Comparison of ENCODE assay signal across 8 cellular contexts in the genomic region with DNA sequence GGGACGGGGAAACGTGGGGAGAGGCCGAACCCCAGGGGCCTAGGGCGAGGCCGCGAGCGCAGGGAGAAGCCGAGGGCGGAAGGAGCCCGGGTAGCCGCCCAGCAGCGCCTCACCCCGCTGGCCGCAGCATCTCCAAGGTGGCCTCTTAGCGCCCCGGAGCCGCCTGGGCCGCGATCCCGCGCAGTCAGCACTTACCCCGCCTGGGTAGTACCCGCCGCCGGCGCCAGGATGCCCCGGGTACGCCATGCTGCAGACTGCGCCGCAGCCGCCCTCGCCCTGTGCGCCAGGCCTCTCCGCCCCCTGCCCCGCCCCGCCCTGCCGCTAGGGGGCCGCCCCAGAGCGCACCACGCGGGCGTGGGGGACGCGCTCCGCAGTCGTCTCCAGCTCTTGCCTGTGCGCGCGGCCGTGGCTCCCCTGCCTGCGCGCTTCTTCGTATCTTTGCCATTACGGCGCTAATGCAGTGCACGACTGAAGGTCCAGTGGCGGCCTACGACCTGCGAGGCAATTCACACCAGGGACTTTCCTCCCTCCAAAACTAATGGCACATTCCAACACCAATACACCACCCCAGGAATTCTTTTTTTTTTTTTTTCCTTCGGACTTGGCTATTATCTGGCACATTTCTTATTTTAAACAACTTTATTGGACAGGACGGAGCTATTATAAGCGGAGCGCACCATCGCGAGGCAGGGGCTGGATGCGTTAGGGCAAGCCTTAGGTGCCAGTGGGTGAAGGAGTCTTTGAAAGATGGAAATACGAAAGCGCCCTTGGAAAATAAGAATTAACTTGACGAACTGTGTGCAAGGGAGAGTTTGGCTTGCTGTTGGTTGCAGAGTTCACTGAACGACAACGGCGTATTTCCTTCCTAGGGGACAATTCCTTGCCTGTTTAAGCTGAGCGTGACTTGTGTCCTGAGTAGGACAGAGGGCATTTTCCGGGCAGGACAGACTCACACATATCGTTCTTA. TPM values are rescaled to one million over a fixed set of nuclear protein-coding genes. Genes with fewer than 3 reads are reported as not detected.
DNase-seq lines count a peak whose midpoint lies in the region; ATAC-seq and TF ChIP-seq lines count a peak whose summit lies in the region.

A gene with protein sequence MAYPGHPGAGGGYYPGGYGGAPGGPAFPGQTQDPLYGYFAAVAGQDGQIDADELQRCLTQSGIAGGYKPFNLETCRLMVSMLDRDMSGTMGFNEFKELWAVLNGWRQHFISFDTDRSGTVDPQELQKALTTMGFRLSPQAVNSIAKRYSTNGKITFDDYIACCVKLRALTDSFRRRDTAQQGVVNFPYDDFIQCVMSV (minus strand): TSS at position 258 of the 967 bp plus-strand sequence. CDS start 12 bp downstream, at position 246.

- no peaks in the 10 kb centered on the region for H3K9me2 ChIP-seq in GM23338 (ENCODE audit: insufficient read depth)

- H3K27me3 Mint-ChIP-seq in GM23338 (ENCODE audit: insufficient read depth, low read depth, poor library complexity) (peaks cover 3% of the 10 kb centered on the region), neural crest cell (ENCODE audit: low read depth) (no peaks in the 10 kb centered on the region)

- H3K27me3 ChIP-seq in GM23338 (ENCODE audit: insufficient read depth) = no peaks in the 10 kb centered on the region
- H3K27me3 ChIP-seq in RWPE2 (ENCODE audit: insufficient read depth, poor library complexity, severe bottlenecking) = no peaks in the 10 kb centered on the region
- H3K27me3 ChIP-seq in stomach smooth muscle (ENCODE audit: control insufficient read depth in 1 of 2, insufficient read depth in 2 of 2, low read length in 2 of 2) = no peaks in the 10 kb centered on the region

- H3K4me1 Mint-ChIP-seq in GM23338 (peaks cover 39% of the 10 kb centered on the region), neural crest cell (peaks cover 32% of the 10 kb centered on the region)

- no peaks in the 10 kb centered on the region for H3K9me3 Mint-ChIP-seq in GM23338
- no peaks in the 10 kb centered on the region for H3K9me3 Mint-ChIP-seq in neural crest cell

- H3K4me3 Mint-ChIP-seq in GM23338 = peak within 1 kb of the TSS; percentile 87
- H3K4me3 Mint-ChIP-seq in neural crest cell = peak within 1 kb of the TSS; percentile 94

- peak within 1 kb of the TSS; percentile 100 for H3K27ac Mint-ChIP-seq in GM23338
- peak within 1 kb of the TSS; percentile 100 for H3K27ac Mint-ChIP-seq in neural crest cell (ENCODE audit: unreplicated experiment)

- H4K20me1 ChIP-seq in GM23338 (replicated peaks; ENCODE audit: insufficient read depth) = 0 out of 2 replicates have a peak, but pooled peaks cover 3% of the 10 kb centered on the region

- peaks cover 9% of the 10 kb centered on the region for H3K36me3 Mint-ChIP-seq in GM23338 (ENCODE audit: low read depth)
- no peaks in the 10 kb centered on the region for H3K36me3 Mint-ChIP-seq in neural crest cell (ENCODE audit: low read depth)

- H3K4me1 ChIP-seq in ES-I3 (ENCODE audit: insufficient read depth, low read length) (peaks cover 20% of the 10 kb centered on the region; the same call in 1 of the 2 replicates), GM23338 (ENCODE audit: insufficient read depth) (peaks cover 46% of the 10 kb centered on the region), RWPE2 (ENCODE audit: insufficient read depth, poor library complexity, severe bottlenecking) (peaks cover 17% of the 10 kb centered on the region), stomach smooth muscle (ENCODE audit: control insufficient read depth, insufficient read depth, low read length) (peaks cover 5% of the 10 kb centered on the region)

- H3K4me3 ChIP-seq in GM23338 (peak within 1 kb of the TSS; percentile 92), RWPE2 (ENCODE audit: severe bottlenecking) (peak within 1 kb of the TSS; percentile 99), stomach smooth muscle (ENCODE audit: low read length in 2 of 2) (peak within 1 kb of the TSS; percentile 87 to 89)

- H3K79me2 ChIP-seq in GM23338 (replicated peaks; ENCODE audit: insufficient read depth) = peaks cover 28% of the 10 kb centered on the region

- H3K4me2 ChIP-seq in GM23338 = peak within 1 kb of the TSS; percentile 100

- peak; percentile 43 to 60 for TF ChIP-seq CTCF in GM23338 (conservative IDR thresholded peaks at IDR 0.05; ENCODE audit: low read depth in 2 of 2)
- TF ChIP-seq CTCF in RWPE2 (IDR thresholded peaks at IDR 0.05; ENCODE audit: poor library complexity, severe bottlenecking) = peak; percentile 56
- peak; percentile 93 for TF ChIP-seq CTCF in neural crest cell (conservative IDR thresholded peaks at IDR 0.05)

- DNase-seq in GM23338 (ENCODE audit: low spot score) = peak; percentile 88
- DNase-seq in Kasumi-1 (lab: John Stamatoyannopoulos, UW) = peak; percentile 81 to 85
- peak; percentile 84 for DNase-seq in RWPE2 (ENCODE audit: low spot score)
- peak; percentile 91 for DNase-seq in activated effector memory CD4-positive, alpha-beta T cell treated with Interleukin-2 at 50 U/mL for 16 hours
- peak; percentile 56 for DNase-seq in fibroblast of the conjunctiva (ENCODE audit: low read depth)
- peak; percentile 83 for DNase-seq in neural crest cell (ENCODE audit: low read depth, low spot score)

- H3K36me3 ChIP-seq in ES-I3 (ENCODE audit: insufficient read depth, low read length) = no peaks in the 10 kb centered on the region
- no peaks in the 10 kb centered on the region for H3K36me3 ChIP-seq in GM23338 (ENCODE audit: insufficient read depth)
- peaks cover 33% of the 10 kb centered on the region for H3K36me3 ChIP-seq in RWPE2 (ENCODE audit: low read depth)
- peaks cover 4 to 8% of the 10 kb centered on the region in 2 donors for H3K36me3 ChIP-seq in stomach smooth muscle (ENCODE audit: control insufficient read depth in 2 of 2, insufficient read depth in 2 of 2, low read length in 2 of 2)

- no peaks in the 10 kb centered on the region for H3K9me3 ChIP-seq in ES-I3 (ENCODE audit: control insufficient read depth, insufficient read depth, low read length)
- no peaks in the 10 kb centered on the region for H3K9me3 ChIP-seq in RWPE2 (ENCODE audit: severe bottlenecking)
- H3K9me3 ChIP-seq in stomach smooth muscle (ENCODE audit: control insufficient read depth in 2 of 2, low read length in 2 of 2) = no peaks in the 10 kb centered on the region

- ATAC-seq in GM23338 (peak; percentile 97), RWPE2 (ENCODE audit: low read depth) (peak; percentile 94)

- H2AFZ ChIP-seq in GM23338 = peak within 1 kb of the TSS; percentile 100

- H3K9ac ChIP-seq in ES-I3 (ENCODE audit: low read depth, low read length) (peak within 1 kb of the TSS; percentile 87), stomach smooth muscle (ENCODE audit: low read length in 2 of 2) (peak within 1 kb of the TSS; percentile 67 to 84)

- no peaks in the 10 kb centered on the region for H3F3A ChIP-seq in GM23338 (replicated peaks; ENCODE audit: low read depth)

- H3K27ac ChIP-seq in GM23338 (ENCODE audit: low read depth) = peak within 1 kb of the TSS; percentile 83
- H3K27ac ChIP-seq in RWPE2 (ENCODE audit: poor library complexity, severe bottlenecking) = peak within 1 kb of the TSS; percentile 38
- H3K27ac ChIP-seq in stomach smooth muscle (ENCODE audit: low read length) = peak within 1 kb of the TSS; percentile 76

TF ChIP-seq in GM23338, 12 proteins besides CTCF, POLR2A, EP300 and RAD21:
- TF ChIP-seq NANOG (IDR thresholded peaks at IDR 0.05; ENCODE audit: borderline replicate concordance) = no peak
- peak; percentile 75 for TF ChIP-seq POLR2AphosphoS5 (IDR thresholded peaks at IDR 0.05; ENCODE audit: low read depth)
TF ChIP-seq in GM23338: peak in this region for 1.

RNA-seq across cellular contexts. Expression of the gene that starts here (rescaled TPM):
- 141 and 169 TPM in 2 replicates for total RNA-seq in GM23338 (2014; rRNA removed; shearing (Covaris generic))
- polyA plus RNA-seq in GM23338 (2016; fragmentation: Nextera tagmentation; extraction: Ambion mirVana) = 288 and 321 TPM in 2 replicates
- 143 and 153 TPM in 2 replicates for total RNA-seq in neural crest cell

Comparison
In these comparisons a context has a peak if more than half of its experiments do, and no peak if none do; other contexts are left out.
1. Peak in every context shown above with its lines: DNase-seq, ATAC-seq, H3K4me3 ChIP-seq and H3K27ac ChIP-seq.